In genomic region chr12:56298828-56299227, GRCh38 we compare ENCODE assay signal across 9 cellular contexts. TPM values are rescaled to one million over a fixed set of nuclear protein-coding genes. Genes with fewer than 3 reads are reported as not detected.
DNase-seq lines count a peak whose midpoint lies in the region; ATAC-seq, FAIRE-seq and TF ChIP-seq lines count a peak whose summit lies in the region.
"Had no signal": no experiment of that assay in that cellular context is flagged by ENCODE, and none has a peak within 500 bp of the region (broad histone marks: within the 10 kb centered on the region; RNA-seq: fewer than 3 reads in every experiment).

No MANE protein-coding gene starts in this region.

- peaks cover 32% of the 10 kb centered on the region for H4K20me1 ChIP-seq in neural progenitor cell (ENCODE audit: low read depth)

- H3K4me3 ChIP-seq in NT2/D1 (ENCODE audit: insufficient read length, low read depth) = peak overlapping the region; percentile 86
- H3K4me3 ChIP-seq in ectodermal cell (ENCODE audit: insufficient read depth, low read depth, low read length) = peak overlapping the region; percentile 96
- H3K4me3 ChIP-seq in neural progenitor cell = peak overlapping the region; percentile 95
- no peak overlapping the region for H3K4me3 ChIP-seq in lower leg skin (ENCODE audit: low read depth, poor library complexity, severe bottlenecking)

- H3K36me3 Mint-ChIP-seq in CD4-positive, alpha-beta T cell (ENCODE audit: low read depth) = peaks cover 53% of the 10 kb centered on the region
- H3K36me3 Mint-ChIP-seq in neural progenitor cell = peaks cover 7% of the 10 kb centered on the region

- H3K4me2 ChIP-seq in neural progenitor cell = peak overlapping the region; percentile 91

- peak overlapping the region; percentile 98 for H3K4me3 Mint-ChIP-seq in CD4-positive, alpha-beta T cell
- peak overlapping the region; percentile 97 for H3K4me3 Mint-ChIP-seq in neural progenitor cell

- no peak overlapping the region for H2AFZ ChIP-seq in neural progenitor cell (replicated peaks)

- H3K36me3 ChIP-seq in NT2/D1 (ENCODE audit: insufficient read depth, insufficient read length, low read length) = peaks cover 69% of the 10 kb centered on the region
- peaks cover 4% of the 10 kb centered on the region for H3K36me3 ChIP-seq in ectodermal cell (ENCODE audit: control insufficient read depth, insufficient read depth, low read length)
- peaks cover 5% of the 10 kb centered on the region for H3K36me3 ChIP-seq in neural progenitor cell

- H3K9ac ChIP-seq in NT2/D1 (ENCODE audit: insufficient read length, low read depth) (peak overlapping the region; percentile 89), neural progenitor cell (peak overlapping the region; percentile 69)

- no peak for TF ChIP-seq POLR2A in lower leg skin (IDR thresholded peaks at IDR 0.05)

- H3K4me1 ChIP-seq in NT2/D1 (ENCODE audit: insufficient read depth, insufficient read length) (peaks cover 2% of the 10 kb centered on the region), ectodermal cell (ENCODE audit: control insufficient read depth, insufficient read depth, low read length) (peaks cover 4% of the 10 kb centered on the region), neural progenitor cell (peaks cover 11% of the 10 kb centered on the region)

- 93% methylated on average over 5 of the region's 5 CpGs for WGBS in ectodermal cell, 2 experiments
- 82 to 84% methylated on average over 5 of the region's 5 CpGs for WGBS in lower leg skin, 2 donors

- TF ChIP-seq CTCF in CD4-positive, alpha-beta T cell (IDR thresholded peaks at IDR 0.05) = no peak
- no peak for TF ChIP-seq CTCF in neural progenitor cell (IDR thresholded peaks at IDR 0.05)
- TF ChIP-seq CTCF in lower leg skin (IDR thresholded peaks at IDR 0.05) = no peak

- H3K9me3 Mint-ChIP-seq in CD4-positive, alpha-beta T cell = no peaks in the 10 kb centered on the region
- no peaks in the 10 kb centered on the region for H3K9me3 Mint-ChIP-seq in neural progenitor cell

- peaks cover 45% of the 10 kb centered on the region for H3F3A ChIP-seq in neural progenitor cell (ENCODE audit: low read depth)

- intact Hi-C loops in CD4-positive, alpha-beta T cell (cut with DNase I, micrococcal nuclease) = loop anchor here in 1 of 2 experiments (2.0 kb wide), 3 partner anchors 32 to 108 kb away; partner anchors contain the start of genes ANKRD52 and COQ10A
- intact Hi-C loops in lower leg skin (cut with DNase I; ENCODE audit: low total_unique reads) = no loop called here

- POLR2A ChIA-PET in CD4-positive, alpha-beta T cell (lab: Charles Lee) = interaction anchor here (0.6 to 3.6 kb wide), 15 partner anchors 10 to 482 kb away, joined by 3 to 31 read pairs (median 4); partner anchors contain the start of genes ANKRD52, CNPY2, COQ10A and ORMDL2

- peak overlapping the region; percentile 96 for H3K27ac ChIP-seq in CD4-positive, alpha-beta T cell (ENCODE audit: low read depth, low read length)
- H3K27ac ChIP-seq in ectodermal cell (ENCODE audit: insufficient read depth, low read depth, low read length, poor library complexity, severe bottlenecking) (no peak overlapping the region), neural progenitor cell (no peak overlapping the region)

- H3K79me2 ChIP-seq in neural progenitor cell (ENCODE audit: low read depth) = peaks cover 59% of the 10 kb centered on the region

- peak overlapping the region; percentile 97 for H3K27ac Mint-ChIP-seq in CD4-positive, alpha-beta T cell
- no peak overlapping the region for H3K27ac Mint-ChIP-seq in neural progenitor cell

- H3K27me3 ChIP-seq in CD4-positive, alpha-beta T cell (ENCODE audit: control insufficient read depth, insufficient read depth, low read length) = no peaks in the 10 kb centered on the region
- H3K27me3 ChIP-seq in NT2/D1 (ENCODE audit: insufficient read depth, insufficient read length) (no peaks in the 10 kb centered on the region), ectodermal cell (ENCODE audit: control insufficient read depth, insufficient read depth, low read length, poor library complexity, severe bottlenecking) (no peaks in the 10 kb centered on the region), neural progenitor cell (no peaks in the 10 kb centered on the region)

- H3K27me3 Mint-ChIP-seq in CD4-positive, alpha-beta T cell = no peaks in the 10 kb centered on the region
- H3K27me3 Mint-ChIP-seq in neural progenitor cell (ENCODE audit: insufficient read depth, low read depth) = peaks cover 3% of the 10 kb centered on the region

- CTCF ChIA-PET in CD4-positive, alpha-beta T cell (lab: Charles Lee) = interaction anchor here (1.0 to 4.5 kb wide), 6 partner anchors 10 to 166 kb away, joined by 3 to 20 read pairs (median 4); partner anchors contain the start of genes ANKRD52, CNPY2 and SMARCC2

- no peak for FAIRE-seq in HTR-8/SVneo (lab: Jason Lieb, UNC)

- H3K9me3 ChIP-seq in CD4-positive, alpha-beta T cell (ENCODE audit: control insufficient read depth, low read length) = no peaks in the 10 kb centered on the region
- H3K9me3 ChIP-seq in NT2/D1 (ENCODE audit: insufficient read depth, low read length) (no peaks in the 10 kb centered on the region), ectodermal cell (ENCODE audit: control insufficient read depth, low read length) (no peaks in the 10 kb centered on the region), neural progenitor cell (ENCODE audit: low read depth) (no peaks in the 10 kb centered on the region)

- peaks cover 72% of the 10 kb centered on the region for H3K4me1 Mint-ChIP-seq in CD4-positive, alpha-beta T cell (ENCODE audit: low read depth)
- peaks cover 28% of the 10 kb centered on the region for H3K4me1 Mint-ChIP-seq in neural progenitor cell

- ATAC-seq in CD4-positive, alpha-beta T cell (ENCODE audit: poor library complexity) = no peak

- no peak for DNase-seq in CD4-positive, alpha-beta T cell
- DNase-seq in NT2/D1 (ENCODE audit: low read depth, low spot score) = no peak
- no peak for DNase-seq in neural progenitor cell (ENCODE audit: low spot score)
- DNase-seq in HTR-8/SVneo (ENCODE audit: insufficient read length, low spot score) = no peak
- DNase-seq in lower leg skin (ENCODE audit: low spot score in 2 of 2) = no peak
- DNase-seq in stimulated activated CD4-positive, alpha-beta T cell treated with anti-CD3 and anti-CD28 coated beads, Interleukin-2, amount 100 ng/mL, for 24 hours = no peak
- no peak for DNase-seq in NCI-H345 treated with DMSO at 0.1 percent for 48 hours (lab: John Stamatoyannopoulos, UW; ENCODE audit: unreplicated experiment)
- DNase-seq: NCI-H1930 had no signal

RNA-seq across cellular contexts. Expression of gene CS, which starts 1.3 kb away (rescaled TPM):
- 100 to 1,000 TPM; 139 to 145 TPM for total RNA-seq in CD4-positive, alpha-beta T cell
- polyA plus RNA-seq in ectodermal cell (2013, experiment 1 of 4) = 166 TPM
- 164 TPM for polyA plus RNA-seq in ectodermal cell (2013, experiment 2 of 4)
- polyA plus RNA-seq in ectodermal cell (2013, experiment 3 of 4) = 124 TPM
- polyA plus RNA-seq in ectodermal cell (2013, experiment 4 of 4) = 141 TPM
- total RNA-seq in neural progenitor cell (ENCODE audit: low replicate concordance) = 91.1 and 133 TPM in 2 replicates
- 100 to 1,000 TPM; 118 to 156 (median 150) TPM for total RNA-seq in lower leg skin

RNA-seq across cellular contexts. Expression of gene CNPY2, which starts 17.0 kb away (rescaled TPM):
- total RNA-seq in CD4-positive, alpha-beta T cell = 10 to 100 TPM; 30.5 to 33.4 TPM
- 163 TPM for polyA plus RNA-seq in ectodermal cell (2013, experiment 1 of 4)
- polyA plus RNA-seq in ectodermal cell (2013, experiment 2 of 4) = 174 TPM
- polyA plus RNA-seq in ectodermal cell (2013, experiment 3 of 4) = 144 TPM
- polyA plus RNA-seq in ectodermal cell (2013, experiment 4 of 4) = 150 TPM
- total RNA-seq in neural progenitor cell (ENCODE audit: low replicate concordance) (107 and 128 TPM in 2 replicates), lower leg skin (10 to 100 TPM; 23.3 to 40.9 (median 37.7) TPM)

RNA-seq across cellular contexts. Expression of gene COQ10A, which starts 32.1 kb away (rescaled TPM):
- total RNA-seq in CD4-positive, alpha-beta T cell = 10 to 100 TPM; 27.6 to 29.2 TPM
- 37.5 TPM for polyA plus RNA-seq in ectodermal cell (2013, experiment 1 of 4)
- polyA plus RNA-seq in ectodermal cell (2013, experiment 2 of 4) = 38.0 TPM
- 26.2 TPM for polyA plus RNA-seq in ectodermal cell (2013, experiment 3 of 4)
- 33.6 TPM for polyA plus RNA-seq in ectodermal cell (2013, experiment 4 of 4)
- 32.1 and 41.8 TPM in 2 replicates for total RNA-seq in neural progenitor cell (ENCODE audit: low replicate concordance)
- 10 to 100 TPM in 1 of 4 donors, 1 to 10 TPM in 3; 2.8 to 11.0 (median 5.8) TPM for total RNA-seq in lower leg skin

RNA-seq across cellular contexts. Expression of gene PAN2, which starts 35.0 kb away (rescaled TPM):
- 100 to 1,000 TPM; 104 to 107 TPM for total RNA-seq in CD4-positive, alpha-beta T cell
- polyA plus RNA-seq in ectodermal cell (2013, experiment 1 of 4) = 72.3 TPM
- 72.0 TPM for polyA plus RNA-seq in ectodermal cell (2013, experiment 2 of 4)
- polyA plus RNA-seq in ectodermal cell (2013, experiment 3 of 4) = 53.4 TPM
- 70.1 TPM for polyA plus RNA-seq in ectodermal cell (2013, experiment 4 of 4)
- total RNA-seq in neural progenitor cell (ENCODE audit: low replicate concordance) (61.9 and 116 TPM in 2 replicates), lower leg skin (10 to 100 TPM; 24.2 to 60.1 (median 28.9) TPM)

RNA-seq across cellular contexts. Expression of gene IL23A, which starts 39.9 kb away (rescaled TPM):
- 10 to 100 TPM; 25.2 to 27.5 TPM for total RNA-seq in CD4-positive, alpha-beta T cell
- 0.69 TPM for polyA plus RNA-seq in ectodermal cell (2013, experiment 1 of 4)
- 0.66 TPM for polyA plus RNA-seq in ectodermal cell (2013, experiment 2 of 4)
- 0.27 TPM for polyA plus RNA-seq in ectodermal cell (2013, experiment 3 of 4)
- 0.61 TPM for polyA plus RNA-seq in ectodermal cell (2013, experiment 4 of 4)
- 0.31 and 1.5 TPM in 2 replicates for total RNA-seq in neural progenitor cell (ENCODE audit: low replicate concordance)
- total RNA-seq in lower leg skin = under 1 TPM in 1 of 4 donors, not detected in 3; 0.45 TPM
